10 cellular contexts compared by ENCODE assay signal in the genomic region with DNA sequence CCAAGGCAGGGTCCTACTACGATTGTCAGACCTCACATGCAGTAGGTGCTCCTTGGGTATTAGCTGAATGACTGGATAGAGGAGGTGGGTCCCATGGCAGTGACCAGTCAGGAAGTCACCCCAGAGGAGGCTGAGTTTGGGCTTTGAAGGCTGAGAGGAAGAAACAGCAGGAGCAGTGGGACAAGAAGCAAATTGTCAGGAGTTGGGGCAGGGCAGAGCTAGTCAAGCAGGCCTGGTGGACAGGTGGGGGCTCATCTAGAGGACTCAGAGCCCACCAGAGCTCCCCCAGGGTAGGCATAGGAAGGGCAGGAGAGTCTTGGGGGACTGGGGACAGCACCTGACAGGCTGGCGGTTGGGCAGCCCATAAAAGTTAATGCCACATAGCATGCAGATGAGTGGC. TPM values are rescaled to one million over a fixed set of nuclear protein-coding genes. Genes with fewer than 3 reads are reported as not detected.
DNase-seq lines count a peak whose midpoint lies in the region; ATAC-seq and TF ChIP-seq lines count a peak whose summit lies in the region.
"Had no signal": no experiment of that assay in that cellular context is flagged by ENCODE, and none has a peak within 500 bp of the region (broad histone marks: within the 10 kb centered on the region; RNA-seq: fewer than 3 reads in every experiment).

No MANE protein-coding gene starts in this region.

- no peak for ATAC-seq in stimulated activated naive CD8-positive, alpha-beta T cell treated with anti-CD3 and anti-CD28 coated beads, Interleukin-15, amount 100 ng/mL, for 72 hours
- ATAC-seq in stimulated activated naive CD8-positive, alpha-beta T cell treated with anti-CD3 and anti-CD28 coated beads, Interleukin-15, Interleukin-2, amounts not matched to agents 100 U/mL and 50 U/mL, for 24 hours = no peak
- ATAC-seq in naive thymus-derived CD4-positive, alpha-beta T cell = no peak
- ATAC-seq in GM19452 (IDR thresholded peaks at IDR 0.05; ENCODE audit: unreplicated experiment) (no peak), GM21381 (IDR thresholded peaks at IDR 0.05; ENCODE audit: unreplicated experiment) (no peak)

- peaks cover 81% of the 10 kb centered on the region for H3K4me1 Mint-ChIP-seq in stimulated activated naive CD8-positive, alpha-beta T cell treated with anti-CD3 and anti-CD28 coated beads, Interleukin-15, amount 100 ng/mL, for 72 hours
- H3K4me1 Mint-ChIP-seq in chondrocyte (ENCODE audit: low read depth) = peaks cover 17% of the 10 kb centered on the region
- H3K4me1 Mint-ChIP-seq in naive thymus-derived CD4-positive, alpha-beta T cell = peaks cover 52 to 84% (median 73%) of the 10 kb centered on the region in 7 donors

- H3K9me3 Mint-ChIP-seq in stimulated activated naive CD8-positive, alpha-beta T cell treated with anti-CD3 and anti-CD28 coated beads, Interleukin-15, amount 100 ng/mL, for 72 hours = no peaks in the 10 kb centered on the region
- no peaks in the 10 kb centered on the region for H3K9me3 Mint-ChIP-seq in chondrocyte (ENCODE audit: low read depth)
- no peaks in the 10 kb centered on the region for H3K9me3 Mint-ChIP-seq in naive thymus-derived CD4-positive, alpha-beta T cell

- intact Hi-C loops in naive thymus-derived CD4-positive, alpha-beta T cell (cut with micrococcal nuclease) = no loop called here

- POLR2A ChIA-PET in naive thymus-derived CD4-positive, alpha-beta T cell (lab: Charles Lee) = interaction anchor here (1.0 kb wide), 1 partner anchor 11 kb away, joined by 4 read pairs; no protein-coding TSS in a partner anchor

- no peaks in the 10 kb centered on the region for H3K36me3 Mint-ChIP-seq in chondrocyte (ENCODE audit: low read depth)
- peaks cover 0 to 8% (median 0%) of the 10 kb centered on the region in 5 donors for H3K36me3 Mint-ChIP-seq in naive thymus-derived CD4-positive, alpha-beta T cell

- CTCF ChIA-PET in naive thymus-derived CD4-positive, alpha-beta T cell (lab: Charles Lee) = interaction anchor here (0.6 to 0.7 kb wide), 2 partner anchors 11 to 1248 kb away, joined by 3 to 4 read pairs; no protein-coding TSS in a partner anchor

- H3K27ac Mint-ChIP-seq in stimulated activated naive CD8-positive, alpha-beta T cell treated with anti-CD3 and anti-CD28 coated beads, Interleukin-15, amount 100 ng/mL, for 72 hours = peak overlapping the region; percentile 36 to 86
- no peak overlapping the region for H3K27ac Mint-ChIP-seq in chondrocyte (ENCODE audit: unreplicated experiment)
- H3K27ac Mint-ChIP-seq in naive thymus-derived CD4-positive, alpha-beta T cell = peak overlapping the region in 6 of 9 donors; percentile 10 to 74 (median 56)

- H3K9me3 ChIP-seq in naive thymus-derived CD4-positive, alpha-beta T cell (ENCODE audit: control insufficient read depth in 2 of 3, low read length in 3 of 3) = no peaks in the 10 kb centered on the region

- H3K27me3 ChIP-seq in naive thymus-derived CD4-positive, alpha-beta T cell (ENCODE audit: control insufficient read depth in 2 of 2, insufficient read depth in 2 of 2, low read length in 2 of 2) = no peaks in the 10 kb centered on the region

- TF ChIP-seq CTCF in chondrocyte (IDR thresholded peaks at IDR 0.05) = no peak

- H3K4me3 ChIP-seq in naive thymus-derived CD4-positive, alpha-beta T cell (ENCODE audit: low read length) = no peak overlapping the region

- H3K27ac ChIP-seq in naive thymus-derived CD4-positive, alpha-beta T cell (ENCODE audit: low read depth, low read length) = no peak overlapping the region

- H3K27me3 Mint-ChIP-seq in stimulated activated naive CD8-positive, alpha-beta T cell treated with anti-CD3 and anti-CD28 coated beads, Interleukin-15, amount 100 ng/mL, for 72 hours = no peaks in the 10 kb centered on the region
- H3K27me3 Mint-ChIP-seq in chondrocyte (ENCODE audit: low read depth) = no peaks in the 10 kb centered on the region
- H3K27me3 Mint-ChIP-seq in naive thymus-derived CD4-positive, alpha-beta T cell = no peaks in the 10 kb centered on the region

- H3K4me3 Mint-ChIP-seq in stimulated activated naive CD8-positive, alpha-beta T cell treated with anti-CD3 and anti-CD28 coated beads, Interleukin-15, amount 100 ng/mL, for 72 hours = no peak overlapping the region
- H3K4me3 Mint-ChIP-seq in chondrocyte (ENCODE audit: unreplicated experiment) = no peak overlapping the region
- H3K4me3 Mint-ChIP-seq in naive thymus-derived CD4-positive, alpha-beta T cell = peak overlapping the region in 2 of 10 donors; percentile 48 to 71

- H3K4me1 ChIP-seq in naive thymus-derived CD4-positive, alpha-beta T cell (ENCODE audit: control insufficient read depth in 2 of 2, insufficient read depth in 2 of 2, low read length in 2 of 2) = peaks cover 68 to 74% of the 10 kb centered on the region in 2 donors

- H3K36me3 ChIP-seq in naive thymus-derived CD4-positive, alpha-beta T cell (ENCODE audit: control insufficient read depth in 2 of 3, insufficient read depth in 3 of 3, low read length in 3 of 3) = peaks cover 0 to 4% (median 0%) of the 10 kb centered on the region in 3 experiments

- DNase-seq in stimulated activated naive CD8-positive, alpha-beta T cell treated with anti-CD3 and anti-CD28 coated beads, Interleukin-15, amount 100 ng/mL, for 72 hours = no peak
- DNase-seq in stimulated activated naive CD8-positive, alpha-beta T cell treated with anti-CD3 and anti-CD28 coated beads, Interleukin-15, Interleukin-2, amounts not matched to agents 100 U/mL and 50 U/mL, for 24 hours = no peak
- DNase-seq in chondrocyte (ENCODE audit: low spot score) = peak; percentile 42
- DNase-seq in naive thymus-derived CD4-positive, alpha-beta T cell = no peak
- DNase-seq in NCI-H446 (lab: John Stamatoyannopoulos, UW) = no peak
- DNase-seq in NCI-H345 (lab: John Stamatoyannopoulos, UW) = no peak
- DNase-seq: NCI-H1694, SW 1271 had no signal

RNA-seq across cellular contexts. Expression of gene NBEAL2, which starts 3.1 kb away (rescaled TPM):
- 15.9 to 18.1 TPM (median 16.5 TPM) in 3 replicates for total RNA-seq in chondrocyte
- total RNA-seq in naive thymus-derived CD4-positive, alpha-beta T cell = 100 to 1,000 TPM in 2 of 5 experiments, 10 to 100 TPM in 3; 48.8 to 289 (median 94.0) TPM
- polyA plus RNA-seq in naive thymus-derived CD4-positive, alpha-beta T cell = 1 to 10 TPM; 1.7 to 4.9 TPM

RNA-seq across cellular contexts. Expression of gene CCDC12, which starts 6.0 kb away (rescaled TPM):
- 21.8 to 23.3 TPM (median 22.3 TPM) in 3 replicates for total RNA-seq in chondrocyte
- 10 to 100 TPM; 51.6 to 61.5 (median 56.9) TPM for total RNA-seq in naive thymus-derived CD4-positive, alpha-beta T cell
- polyA plus RNA-seq in naive thymus-derived CD4-positive, alpha-beta T cell = 100 to 1,000 TPM in 1 of 2 donors, 10 to 100 TPM in 1; 88.2 to 115 TPM
